ENCODE assay signal across 14 cellular contexts in genomic region chr1:116496380-116496779, GRCh38.
DNase-seq lines count a peak whose midpoint lies in the region; ATAC-seq, FAIRE-seq and TF ChIP-seq lines count a peak whose summit lies in the region.
"Had no signal": no experiment of that assay in that cellular context is flagged by ENCODE, and none has a peak within 500 bp of the region (broad histone marks: within the 10 kb centered on the region; RNA-seq: fewer than 3 reads in every experiment).

No MANE protein-coding gene starts in this region.

- no peaks in the 10 kb centered on the region for H3K27me3 Mint-ChIP-seq in activated CD8-positive, alpha-beta T cell treated with anti-CD3 and anti-CD28 coated beads, Interleukin-2, amount 10 ng/mL, durations not matched to agents 7 days and 5 days (ENCODE audit: low read depth)
- H3K27me3 Mint-ChIP-seq in activated CD8-positive, alpha-beta T cell treated with anti-CD3 and anti-CD28 coated beads for 36 hours, result no peaks in the 10 kb centered on the region
- peaks cover 1% of the 10 kb centered on the region for H3K27me3 Mint-ChIP-seq in astrocyte (ENCODE audit: low read depth, unreplicated experiment)
- no peaks in the 10 kb centered on the region for H3K27me3 Mint-ChIP-seq in activated CD4-positive, alpha-beta T cell treated with anti-CD3 and anti-CD28 coated beads, Interleukin-2, amount 10 ng/mL, durations not matched to agents 7 days and 5 days

- H3K4me1 ChIP-seq in astrocyte (ENCODE audit: insufficient read depth, low read length) (peaks cover 32% of the 10 kb centered on the region), left lung (peaks cover 12 to 45% of the 10 kb centered on the region in 2 donors), upper lobe of right lung (peaks cover 36% of the 10 kb centered on the region)

- POLR2A ChIA-PET in activated CD8-positive, alpha-beta T cell treated with anti-CD3 and anti-CD28 coated beads, Interleukin-2, amount 10 ng/mL, durations not matched to agents 7 days and 5 days (lab: Charles Lee), result no interaction called here
- POLR2A ChIA-PET in activated CD8-positive, alpha-beta T cell treated with anti-CD3 and anti-CD28 coated beads for 36 hours (lab: Charles Lee), result no interaction called here
- POLR2A ChIA-PET in activated CD4-positive, alpha-beta T cell treated with anti-CD3 and anti-CD28 coated beads, Interleukin-2, amount 10 ng/mL, durations not matched to agents 7 days and 5 days (lab: Charles Lee), result no interaction called here

- H3K4me1 Mint-ChIP-seq in activated CD8-positive, alpha-beta T cell treated with anti-CD3 and anti-CD28 coated beads, Interleukin-2, amount 10 ng/mL, durations not matched to agents 7 days and 5 days (ENCODE audit: low read depth), result peaks cover 32% of the 10 kb centered on the region
- H3K4me1 Mint-ChIP-seq in activated CD8-positive, alpha-beta T cell treated with anti-CD3 and anti-CD28 coated beads for 36 hours (ENCODE audit: low read depth), result peaks cover 9% of the 10 kb centered on the region
- H3K4me1 Mint-ChIP-seq in astrocyte (ENCODE audit: low read depth, unreplicated experiment), result peaks cover 51% of the 10 kb centered on the region
- H3K4me1 Mint-ChIP-seq in activated CD4-positive, alpha-beta T cell treated with anti-CD3 and anti-CD28 coated beads, Interleukin-2, amount 10 ng/mL, durations not matched to agents 7 days and 5 days, result peaks cover 31% of the 10 kb centered on the region

- H3K36me3 ChIP-seq in astrocyte (ENCODE audit: insufficient read depth, low read length) (no peaks in the 10 kb centered on the region), left lung (no peaks in the 10 kb centered on the region), upper lobe of right lung (no peaks in the 10 kb centered on the region)
- H3K36me3 ChIP-seq: sigmoid colon had no signal

- H3K79me2 ChIP-seq in astrocyte (ENCODE audit: insufficient read depth, low read length), result no peaks in the 10 kb centered on the region

- H3K27ac ChIP-seq in astrocyte (ENCODE audit: low read depth, low read length) (no peak overlapping the region), left lung (peak overlapping the region; percentile 40 to 71), upper lobe of right lung (peak overlapping the region; percentile 71)

- no peak overlapping the region for H3K4me2 ChIP-seq in astrocyte (ENCODE audit: low read length)

- H2AFZ ChIP-seq in astrocyte (ENCODE audit: low read depth, low read length), result no peak overlapping the region

- DNase-seq in activated CD8-positive, alpha-beta T cell treated with anti-CD3 and anti-CD28 coated beads, Interleukin-2, amount 10 ng/mL, durations not matched to agents 7 days and 5 days, result no peak
- DNase-seq in activated CD8-positive, alpha-beta T cell treated with anti-CD3 and anti-CD28 coated beads for 36 hours, result no peak
- no peak for DNase-seq in astrocyte (ENCODE audit: low read depth)
- DNase-seq in left lung, result no peak
- DNase-seq in upper lobe of right lung, result no peak
- DNase-seq in activated CD4-positive, alpha-beta T cell treated with anti-CD3 and anti-CD28 coated beads, Interleukin-2, amount 10 ng/mL, durations not matched to agents 7 days and 5 days, result no peak
- no peak for DNase-seq in NCI-H2171 (lab: John Stamatoyannopoulos, UW)
- DNase-seq in activated effector memory CD4-positive, alpha-beta T cell treated with anti-CD3 and anti-CD28 coated beads, Interleukin-2, amount 50 U/mL, for 16 hours, result no peak
- DNase-seq: islet precursor cell; NCI-H226; sigmoid colon; stimulated activated CD8-positive, alpha-beta memory T cell treated with anti-CD3 and anti-CD28 coated beads, Interleukin-4, amount 100 ng/mL, for 48 hours; T1000 had no signal

- TF ChIP-seq CTCF in activated CD8-positive, alpha-beta T cell treated with anti-CD3 and anti-CD28 coated beads for 36 hours (IDR thresholded peaks at IDR 0.05), result no peak
- TF ChIP-seq CTCF in astrocyte (IDR thresholded peaks at IDR 0.05; ENCODE audit: insufficient read depth, low read depth, low read length) (no peak), left lung (IDR thresholded peaks at IDR 0.05) (no peak), upper lobe of right lung (IDR thresholded peaks at IDR 0.05) (no peak)

- H3K27ac Mint-ChIP-seq in activated CD8-positive, alpha-beta T cell treated with anti-CD3 and anti-CD28 coated beads, Interleukin-2, amount 10 ng/mL, durations not matched to agents 7 days and 5 days, result peak overlapping the region; percentile 30
- no peak overlapping the region for H3K27ac Mint-ChIP-seq in activated CD8-positive, alpha-beta T cell treated with anti-CD3 and anti-CD28 coated beads for 36 hours
- H3K27ac Mint-ChIP-seq in astrocyte (ENCODE audit: unreplicated experiment), result peak overlapping the region; percentile 71
- no peak overlapping the region for H3K27ac Mint-ChIP-seq in activated CD4-positive, alpha-beta T cell treated with anti-CD3 and anti-CD28 coated beads, Interleukin-2, amount 10 ng/mL, durations not matched to agents 7 days and 5 days
- H3K27ac Mint-ChIP-seq: activated T-helper 2 cell treated with anti-CD3 and anti-CD28 coated beads, Interferon-gamma antibody, Interleukin-2, Interleukin-4, amounts not matched to agents 10 μg/mL and 5 μg/mL and 100 μg/mL, durations not matched to agents 14 hours and 24 hours and 36 hours had no signal

- no peak overlapping the region for H3K4me3 ChIP-seq in astrocyte (ENCODE audit: insufficient read depth, low read depth, low read length)
- H3K4me3 ChIP-seq in left lung, result no peak overlapping the region
- no peak overlapping the region for H3K4me3 ChIP-seq in upper lobe of right lung
- H3K4me3 ChIP-seq: sigmoid colon had no signal

- no peak for ATAC-seq in activated CD8-positive, alpha-beta T cell treated with anti-CD3 and anti-CD28 coated beads, Interleukin-2, amount 10 ng/mL, durations not matched to agents 7 days and 5 days
- no peak for ATAC-seq in activated CD8-positive, alpha-beta T cell treated with anti-CD3 and anti-CD28 coated beads for 36 hours
- peak; percentile 44 for ATAC-seq in left lung
- ATAC-seq in upper lobe of right lung, result peak; percentile 42

- H3K9me3 Mint-ChIP-seq in activated CD8-positive, alpha-beta T cell treated with anti-CD3 and anti-CD28 coated beads, Interleukin-2, amount 10 ng/mL, durations not matched to agents 7 days and 5 days (ENCODE audit: insufficient read depth), result no peaks in the 10 kb centered on the region
- H3K9me3 Mint-ChIP-seq in activated CD8-positive, alpha-beta T cell treated with anti-CD3 and anti-CD28 coated beads for 36 hours, result no peaks in the 10 kb centered on the region
- no peaks in the 10 kb centered on the region for H3K9me3 Mint-ChIP-seq in astrocyte (ENCODE audit: unreplicated experiment)
- no peaks in the 10 kb centered on the region for H3K9me3 Mint-ChIP-seq in activated CD4-positive, alpha-beta T cell treated with anti-CD3 and anti-CD28 coated beads, Interleukin-2, amount 10 ng/mL, durations not matched to agents 7 days and 5 days
- H3K9me3 Mint-ChIP-seq: activated T-helper 2 cell treated with anti-CD3 and anti-CD28 coated beads, Interferon-gamma antibody, Interleukin-2, Interleukin-4, amounts not matched to agents 10 μg/mL and 5 μg/mL and 100 μg/mL, durations not matched to agents 14 hours and 24 hours and 36 hours had no signal

- FAIRE-seq in astrocyte (lab: Jason Lieb, UNC), result no peak

- H3K4me3 Mint-ChIP-seq in activated CD8-positive, alpha-beta T cell treated with anti-CD3 and anti-CD28 coated beads, Interleukin-2, amount 10 ng/mL, durations not matched to agents 7 days and 5 days, result no peak overlapping the region
- H3K4me3 Mint-ChIP-seq in activated CD8-positive, alpha-beta T cell treated with anti-CD3 and anti-CD28 coated beads for 36 hours, result no peak overlapping the region
- peak overlapping the region; percentile 57 for H3K4me3 Mint-ChIP-seq in astrocyte (ENCODE audit: unreplicated experiment)
- no peak overlapping the region for H3K4me3 Mint-ChIP-seq in activated CD4-positive, alpha-beta T cell treated with anti-CD3 and anti-CD28 coated beads, Interleukin-2, amount 10 ng/mL, durations not matched to agents 7 days and 5 days

- H3K9me3 ChIP-seq in astrocyte (ENCODE audit: insufficient read depth, low read depth, low read length) (no peaks in the 10 kb centered on the region), left lung (no peaks in the 10 kb centered on the region), upper lobe of right lung (no peaks in the 10 kb centered on the region)
- H3K9me3 ChIP-seq: sigmoid colon had no signal

- H3K36me3 Mint-ChIP-seq in activated CD8-positive, alpha-beta T cell treated with anti-CD3 and anti-CD28 coated beads, Interleukin-2, amount 10 ng/mL, durations not matched to agents 7 days and 5 days (ENCODE audit: low read depth), result no peaks in the 10 kb centered on the region
- no peaks in the 10 kb centered on the region for H3K36me3 Mint-ChIP-seq in activated CD8-positive, alpha-beta T cell treated with anti-CD3 and anti-CD28 coated beads for 36 hours (ENCODE audit: low read depth)
- H3K36me3 Mint-ChIP-seq in astrocyte (ENCODE audit: low read depth, unreplicated experiment), result no peaks in the 10 kb centered on the region
- peaks cover 2% of the 10 kb centered on the region for H3K36me3 Mint-ChIP-seq in activated CD4-positive, alpha-beta T cell treated with anti-CD3 and anti-CD28 coated beads, Interleukin-2, amount 10 ng/mL, durations not matched to agents 7 days and 5 days (ENCODE audit: low read depth)

- no peaks in the 10 kb centered on the region for H4K20me1 ChIP-seq in astrocyte (ENCODE audit: insufficient read depth, low read length)

- CTCF ChIA-PET in activated CD8-positive, alpha-beta T cell treated with anti-CD3 and anti-CD28 coated beads, Interleukin-2, amount 10 ng/mL, durations not matched to agents 7 days and 5 days (lab: Charles Lee), result interaction anchor here (10.3 to 13.7 kb wide), 2 partner anchors 11 to 357 kb away, joined by 180 to 215 read pairs; no protein-coding TSS in a partner anchor
- CTCF ChIA-PET in activated CD8-positive, alpha-beta T cell treated with anti-CD3 and anti-CD28 coated beads for 36 hours (lab: Charles Lee), result interaction anchor here (0.8 to 11.0 kb wide), 3 partner anchors 11 to 356 kb away, joined by 3 to 177 read pairs (median 105); no protein-coding TSS in a partner anchor
- CTCF ChIA-PET in activated CD4-positive, alpha-beta T cell treated with anti-CD3 and anti-CD28 coated beads, Interleukin-2, amount 10 ng/mL, durations not matched to agents 7 days and 5 days (lab: Charles Lee), result interaction anchor here (4.5 to 8.1 kb wide), 2 partner anchors 13 to 358 kb away, joined by 32 to 54 read pairs; no protein-coding TSS in a partner anchor

- H3K9ac ChIP-seq in astrocyte (ENCODE audit: low read length), result no peak overlapping the region

- intact Hi-C loops in activated CD8-positive, alpha-beta T cell treated with anti-CD3 and anti-CD28 coated beads for 36 hours (cut with micrococcal nuclease), result no loop called here
- intact Hi-C loops in left lung (cut with DNase I), result no loop called here
- intact Hi-C loops in upper lobe of right lung (cut with DNase I), result loop anchor here (10.0 kb wide), 1 partner anchor 332 kb away; no protein-coding TSS in a partner anchor

- H3K27me3 ChIP-seq in astrocyte (ENCODE audit: insufficient read depth, low read length) (no peaks in the 10 kb centered on the region), left lung (no peaks in the 10 kb centered on the region), upper lobe of right lung (no peaks in the 10 kb centered on the region)
- H3K27me3 ChIP-seq: sigmoid colon had no signal

Comparison
In these comparisons a context has a peak if more than half of its experiments do, and no peak if none do; other contexts are left out.
1. H3K27ac Mint-ChIP-seq: peak in activated CD8-positive, alpha-beta T cell treated with anti-CD3 and anti-CD28 coated beads, Interleukin-2, amount 10 ng/mL, durations not matched to agents 7 days and 5 days (single experiment) and astrocyte (single experiment); none in activated CD8-positive, alpha-beta T cell treated with anti-CD3 and anti-CD28 coated beads for 36 hours (single experiment) and activated CD4-positive, alpha-beta T cell treated with anti-CD3 and anti-CD28 coated beads, Interleukin-2, amount 10 ng/mL, durations not matched to agents 7 days and 5 days (single experiment).
2. ATAC-seq: peak in left lung (single experiment) and upper lobe of right lung (single experiment); none in activated CD8-positive, alpha-beta T cell treated with anti-CD3 and anti-CD28 coated beads, Interleukin-2, amount 10 ng/mL, durations not matched to agents 7 days and 5 days (single experiment) and activated CD8-positive, alpha-beta T cell treated with anti-CD3 and anti-CD28 coated beads for 36 hours (single experiment).